27 cellular contexts compared by ENCODE assay signal in the genomic region with DNA sequence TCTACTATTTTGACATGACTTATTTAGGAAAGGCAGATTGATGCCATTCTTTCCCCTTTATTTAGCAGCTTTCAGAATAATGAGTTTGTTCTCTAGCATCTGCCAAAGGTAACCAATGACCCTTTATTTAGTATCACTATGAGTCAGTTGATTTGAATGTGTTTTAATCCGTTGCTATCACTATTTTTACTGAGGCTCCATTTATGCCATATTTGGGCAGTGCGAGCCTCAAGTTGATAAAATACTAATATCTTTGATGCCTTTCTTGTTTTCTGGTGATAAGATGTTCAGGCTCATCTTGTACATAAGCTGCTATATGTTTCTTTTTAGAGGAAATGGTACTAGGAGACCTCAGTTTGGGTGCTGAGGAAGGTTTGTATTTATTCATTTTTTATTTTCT.
"Had no signal": no experiment of that assay in that cellular context is flagged by ENCODE, and none has a peak within 500 bp of the region (broad histone marks: within the 10 kb centered on the region; RNA-seq: fewer than 3 reads in every experiment).

No MANE protein-coding gene starts in this region.

- H3K4me3 Mint-ChIP-seq: activated B cell treated with CpG ODN at 0.5 μM for 24 hours; activated CD8-positive, alpha-beta T cell treated with anti-CD3 and anti-CD28 coated beads for 36 hours; activated naive CD8-positive, alpha-beta T cell had no signal

- H3K4me1 Mint-ChIP-seq: activated B cell treated with CpG ODN at 0.5 μM for 24 hours had no signal

- H3K9me3 Mint-ChIP-seq: activated B cell treated with CpG ODN at 0.5 μM for 24 hours; activated CD8-positive, alpha-beta T cell treated with anti-CD3 and anti-CD28 coated beads for 36 hours had no signal

- H3K36me3 Mint-ChIP-seq: activated naive CD8-positive, alpha-beta T cell had no signal

- H3K27ac ChIP-seq: body of pancreas, colonic mucosa, epithelial cell of prostate, esophagus squamous epithelium, gastroesophageal sphincter, heart right ventricle, WERI-Rb-1 had no signal

- H3K27me3 Mint-ChIP-seq: activated CD8-positive, alpha-beta T cell treated with anti-CD3 and anti-CD28 coated beads for 36 hours; activated naive CD8-positive, alpha-beta T cell had no signal

- ATAC-seq: activated CD4-positive, CD25-positive, alpha-beta regulatory T cell treated with anti-CD3 and anti-CD28 coated beads, Interleukin-2, amount 50 U/mL, for 24 hours; activated CD8-positive, alpha-beta T cell treated with anti-CD3 and anti-CD28 coated beads for 36 hours; body of pancreas; gastroesophageal sphincter; heart right ventricle had no signal

- H3K27me3 ChIP-seq: body of pancreas, colonic mucosa, esophagus squamous epithelium, gastroesophageal sphincter, heart right ventricle had no signal

- H3K36me3 ChIP-seq: colonic mucosa, esophagus squamous epithelium, gastroesophageal sphincter, heart right ventricle, WERI-Rb-1 had no signal

- H3K4me3 ChIP-seq: body of pancreas, colonic mucosa, esophagus squamous epithelium, gastroesophageal sphincter, heart right ventricle had no signal

- H3K4me1 ChIP-seq: body of pancreas, colonic mucosa had no signal

- DNase-seq: activated B cell treated with CpG ODN at 0.5 μM for 24 hours; activated CD4-positive, alpha-beta T cell treated with anti-CD3 and anti-CD28 coated beads for 48 hours; activated CD4-positive, alpha-beta T cell treated with anti-CD3 and anti-CD28 coated beads, Interleukin-2, amount 50 U/mL, for 1 hour; activated CD4-positive, alpha-beta T cell treated with anti-CD3 and anti-CD28 coated beads, Interleukin-2, amount 50 U/mL, for 48 hours; activated CD8-positive, alpha-beta memory T cell treated with anti-CD3 and anti-CD28 coated beads for 24 hours; activated CD8-positive, alpha-beta T cell treated with anti-CD3 and anti-CD28 coated beads for 36 hours; activated effector memory CD4-positive, alpha-beta T cell treated with Interleukin-2 at 50 U/mL for 16 hours; activated gamma-delta T cell treated with Interleukin-2 at 50 U/mL for 16 hours; activated naive CD4-positive, alpha-beta T cell treated with anti-CD3 and anti-CD28 coated beads, Interleukin-2, amount 50 U/mL, for 16 hours; activated naive CD4-positive, alpha-beta T cell treated with Interleukin-2 at 50 U/mL for 16 hours; activated T-cell treated with anti-CD3 and anti-CD28 coated beads, Interleukin-2, amount 50 U/mL, for 1 hour; activated T-cell treated with anti-CD3 and anti-CD28 coated beads, Interleukin-2, amount 50 U/mL, for 48 hours; amygdala; aorta; body of pancreas; cerebellar nuclear complex; colonic mucosa; effector CD8-positive, alpha-beta T cell; esophagus squamous epithelium; foreskin melanocyte; heart right ventricle; T-helper 2 cell; WERI-Rb-1 had no signal

- H3K9me3 ChIP-seq: body of pancreas, colonic mucosa, esophagus squamous epithelium, gastroesophageal sphincter, heart right ventricle had no signal

- H3K27ac Mint-ChIP-seq: activated B cell treated with CpG ODN at 0.5 μM for 24 hours; activated CD8-positive, alpha-beta T cell treated with anti-CD3 and anti-CD28 coated beads for 36 hours; activated naive CD8-positive, alpha-beta T cell had no signal
